16 cellular contexts compared by ENCODE assay signal in the genomic region with DNA sequence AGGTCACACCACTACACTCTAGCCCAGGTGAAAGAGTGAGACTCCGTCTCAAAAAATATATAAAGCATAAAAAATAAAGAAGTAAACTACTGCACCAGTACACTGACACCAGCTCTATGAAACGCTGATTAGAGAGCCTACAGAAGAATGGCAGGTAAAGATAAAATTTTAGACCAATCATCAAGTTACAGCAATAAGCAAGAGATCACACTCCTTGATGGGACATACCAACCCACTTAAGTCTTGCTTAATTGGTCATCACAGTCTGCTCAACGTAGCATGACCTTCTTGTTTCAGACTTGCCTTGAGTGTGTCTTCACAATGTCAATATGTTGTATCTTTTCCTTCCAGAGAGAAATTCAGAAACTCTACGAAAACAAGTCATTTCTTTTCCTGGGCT. TPM values are rescaled to one million over a fixed set of nuclear protein-coding genes. Genes with fewer than 3 reads are reported as not detected.
DNase-seq lines count a peak whose midpoint lies in the region; ATAC-seq and TF ChIP-seq lines count a peak whose summit lies in the region.
"Had no signal": no experiment of that assay in that cellular context is flagged by ENCODE, and none has a peak within 500 bp of the region (broad histone marks: within the 10 kb centered on the region; RNA-seq: fewer than 3 reads in every experiment).

No MANE protein-coding gene starts in this region.

- H3K27ac Mint-ChIP-seq in CD4-positive, alpha-beta T cell: peak overlapping the region; percentile 2
- peak overlapping the region; percentile 27 for H3K27ac Mint-ChIP-seq in stimulated activated effector memory CD8-positive, alpha-beta T cell treated with anti-CD3 and anti-CD28 coated beads, Interleukin-12 subunit alpha, Interleukin-12 subunit beta, amount 100 ng/mL, for 72 hours
- H3K27ac Mint-ChIP-seq: GM23338 had no signal

- H2BK120ac ChIP-seq in IMR-90 (ENCODE audit: low read depth, low read length): no peak overlapping the region

- no peak overlapping the region for H3K23ac ChIP-seq in IMR-90 (ENCODE audit: low read depth, low read length)

- no peak for ATAC-seq in CD4-positive, alpha-beta T cell (ENCODE audit: poor library complexity)
- ATAC-seq in IMR-90 (ENCODE audit: low read depth) (no peak), GM18502 (IDR thresholded peaks at IDR 0.05; ENCODE audit: poor library complexity, unreplicated experiment) (no peak)
- no peak for ATAC-seq in stimulated activated effector memory CD8-positive, alpha-beta T cell treated with anti-CD3 and anti-CD28 coated beads, Interleukin-12 subunit alpha, Interleukin-12 subunit beta, amount 100 ng/mL, for 72 hours
- ATAC-seq: A549, GM23338 had no signal

- peaks cover 15% of the 10 kb centered on the region for H3K36me3 ChIP-seq in IMR-90 (ENCODE audit: control insufficient read depth, insufficient read depth, low read length)

- H3K4me3 ChIP-seq in IMR-90 (ENCODE audit: insufficient read depth, low read depth, low read length): no peak overlapping the region
- H3K4me3 ChIP-seq: A549, GM23338 had no signal

- no peak overlapping the region for H3K4me3 Mint-ChIP-seq in CD4-positive, alpha-beta T cell
- no peak overlapping the region for H3K4me3 Mint-ChIP-seq in stimulated activated effector memory CD8-positive, alpha-beta T cell treated with anti-CD3 and anti-CD28 coated beads, Interleukin-12 subunit alpha, Interleukin-12 subunit beta, amount 100 ng/mL, for 72 hours
- H3K4me3 Mint-ChIP-seq: CD4-positive, alpha-beta memory T cell; GM23338 had no signal

- no peak for TF ChIP-seq RAD21 in IMR-90 (IDR thresholded peaks at IDR 0.05; ENCODE audit: low read length)

- POLR2A ChIA-PET in CD4-positive, alpha-beta T cell (lab: Charles Lee): interaction anchor here (1.0 kb wide), 1 partner anchor 12 kb away, joined by 3 read pairs; a partner anchor contains a TSS
- POLR2A ChIA-PET in IMR-90 (lab: Charles Lee; ENCODE audit: unreplicated experiment): no interaction called here

- H3K14ac ChIP-seq in IMR-90 (replicated peaks; ENCODE audit: low read depth, low read length): no peak overlapping the region

- DNase-seq in CD4-positive, alpha-beta T cell: no peak
- DNase-seq in IMR-90 (no peak), erythroblast (lab: John Stamatoyannopoulos, UW) (peak; percentile 4 to 20), A172 (ENCODE audit: low spot score) (no peak)
- DNase-seq in stimulated activated effector memory CD8-positive, alpha-beta T cell treated with anti-CD3 and anti-CD28 coated beads, Interleukin-12 subunit alpha, Interleukin-12 subunit beta, amount 100 ng/mL, for 72 hours (ENCODE audit: low spot score in 2 of 2): no peak
- DNase-seq: AML-193; CD4-positive, alpha-beta memory T cell; DMS153; DMS79; GDM1; HCEC 1CT had no signal

- TF ChIP-seq POLR2A in IMR-90 (IDR thresholded peaks at IDR 0.05; ENCODE audit: low read depth, low read length) (no peak), erythroblast (IDR thresholded peaks at IDR 0.05; ENCODE audit: low read length) (no peak)

- no peaks in the 10 kb centered on the region for H3K9me3 Mint-ChIP-seq in CD4-positive, alpha-beta T cell
- no peaks in the 10 kb centered on the region for H3K9me3 Mint-ChIP-seq in stimulated activated effector memory CD8-positive, alpha-beta T cell treated with anti-CD3 and anti-CD28 coated beads, Interleukin-12 subunit alpha, Interleukin-12 subunit beta, amount 100 ng/mL, for 72 hours
- H3K9me3 Mint-ChIP-seq: CD4-positive, alpha-beta memory T cell; GM23338 had no signal

- H2BK20ac ChIP-seq in IMR-90 (ENCODE audit: low read depth, low read length): no peak overlapping the region

- H3K4me1 ChIP-seq in IMR-90 (ENCODE audit: control insufficient read depth, insufficient read depth, low read length): peaks cover 3% of the 10 kb centered on the region
- H3K4me1 ChIP-seq: A549 had no signal

- peaks cover 0 to 16% of the 10 kb centered on the region in 2 experiments; a peak in 3 of 4 replicates for H3K79me1 ChIP-seq in IMR-90 (ENCODE audit: low read depth in 1 of 2, low read length in 2 of 2)

- dilution Hi-C loops in IMR-90 (cut with HindIII; ENCODE audit: low sequenced_read_pairs, unreplicated experiment): no loop called here

- TF ChIP-seq CTCF in CD4-positive, alpha-beta T cell (IDR thresholded peaks at IDR 0.05): no peak
- no peak for TF ChIP-seq CTCF in IMR-90 (conservative IDR thresholded peaks at IDR 0.05; ENCODE audit: low read depth, low read length)

- no peak overlapping the region for H3K4me2 ChIP-seq in IMR-90 (ENCODE audit: low read depth, low read length)
- H3K4me2 ChIP-seq: A549, GM23338 had no signal

- H3K4ac ChIP-seq in IMR-90 (ENCODE audit: low read depth, low read length): no peak overlapping the region

- H4K5ac ChIP-seq in IMR-90 (ENCODE audit: low read depth, low read length): no peak overlapping the region

- H3K36me3 Mint-ChIP-seq in CD4-positive, alpha-beta T cell (ENCODE audit: low read depth): peaks cover 40% of the 10 kb centered on the region
- H3K36me3 Mint-ChIP-seq in stimulated activated effector memory CD8-positive, alpha-beta T cell treated with anti-CD3 and anti-CD28 coated beads, Interleukin-12 subunit alpha, Interleukin-12 subunit beta, amount 100 ng/mL, for 72 hours: peaks cover 61% of the 10 kb centered on the region

- intact Hi-C loops in CD4-positive, alpha-beta T cell (cut with DNase I, micrococcal nuclease): no loop called here
- intact Hi-C loops in IMR-90 (cut with micrococcal nuclease): loop anchor here (5.0 kb wide), 1 partner anchor 44 kb away; a partner anchor contains a TSS

- in situ Hi-C loops in IMR-90 (cut with MboI; ENCODE audit: low sequenced_read_pairs): no loop called here

- no peak overlapping the region for H3K56ac ChIP-seq in IMR-90 (ENCODE audit: extremely low read depth, insufficient read depth, low read length)

- H2BK5ac ChIP-seq in IMR-90 (ENCODE audit: low read depth, low read length, poor library complexity, severe bottlenecking): no peak overlapping the region

- no peak overlapping the region for H4K91ac ChIP-seq in IMR-90 (ENCODE audit: insufficient read depth, low read depth, low read length)

- H3K27ac ChIP-seq in CD4-positive, alpha-beta T cell (ENCODE audit: low read depth, low read length): no peak overlapping the region
- no peak overlapping the region for H3K27ac ChIP-seq in IMR-90 (ENCODE audit: insufficient read depth, low read length)
- H3K27ac ChIP-seq: A549, C4-2B, HL-60 had no signal

- H3K18ac ChIP-seq in IMR-90 (ENCODE audit: low read depth, low read length): no peak overlapping the region

- no peaks in the 10 kb centered on the region for H3K4me1 Mint-ChIP-seq in CD4-positive, alpha-beta T cell (ENCODE audit: low read depth)
- no peaks in the 10 kb centered on the region for H3K4me1 Mint-ChIP-seq in stimulated activated effector memory CD8-positive, alpha-beta T cell treated with anti-CD3 and anti-CD28 coated beads, Interleukin-12 subunit alpha, Interleukin-12 subunit beta, amount 100 ng/mL, for 72 hours
- H3K4me1 Mint-ChIP-seq: CD4-positive, alpha-beta memory T cell; GM23338 had no signal

- no peaks in the 10 kb centered on the region for H3K27me3 ChIP-seq in CD4-positive, alpha-beta T cell (ENCODE audit: control insufficient read depth, insufficient read depth, low read length)
- H3K27me3 ChIP-seq in IMR-90 (ENCODE audit: control insufficient read depth, insufficient read depth, low read length): no peaks in the 10 kb centered on the region

- no peak overlapping the region for H2AFZ ChIP-seq in IMR-90 (replicated peaks; ENCODE audit: low read length, poor library complexity)
- H2AFZ ChIP-seq: GM23338 had no signal

- peaks cover 7% of the 10 kb centered on the region for H4K20me1 ChIP-seq in IMR-90 (ENCODE audit: insufficient read depth, low read length)

- no TSS peak for BruUV-seq in IMR-90 (replicated peaks; lab: Mats Ljungman, UMichigan)

- no peak overlapping the region for H4K8ac ChIP-seq in IMR-90 (ENCODE audit: low read depth in 2 of 2, low read length in 2 of 2)

- H2BK15ac ChIP-seq in IMR-90 (ENCODE audit: low read depth, low read length): no peak overlapping the region

- H3K27me3 Mint-ChIP-seq in CD4-positive, alpha-beta T cell: no peaks in the 10 kb centered on the region
- H3K27me3 Mint-ChIP-seq: CD4-positive, alpha-beta memory T cell had no signal

- H3K9me3 ChIP-seq in CD4-positive, alpha-beta T cell (ENCODE audit: control insufficient read depth, low read length): no peaks in the 10 kb centered on the region
- H3K9me3 ChIP-seq in IMR-90 (ENCODE audit: control insufficient read depth, insufficient read depth, low read length): no peaks in the 10 kb centered on the region
- H3K9me3 ChIP-seq: A549 had no signal

- H2AK9ac ChIP-seq in IMR-90 (replicated peaks; ENCODE audit: low read depth, low read length, poor library complexity): no peak overlapping the region

- H3K9me1 ChIP-seq in IMR-90 (ENCODE audit: insufficient read depth, low read length): peaks cover 14% of the 10 kb centered on the region

- WGBS in IMR-90 (ENCODE audit: extremely low coverage in 2 of 2, insufficient read length in 1 of 2), 2 experiments: 92% methylated on average over 2 of the region's 4 CpGs; no CpG with 5 or more reads in 1 of the 2 experiments

- CTCF ChIA-PET in CD4-positive, alpha-beta T cell (lab: Charles Lee): no interaction called here
- CTCF ChIA-PET in IMR-90 (lab: Yijun Ruan, JAX): interaction anchor here (0.6 kb wide), 1 partner anchor 17 kb away, joined by 7 read pairs; no protein-coding TSS in a partner anchor

- 0 out of 2 replicates have a peak overlapping the region, but pooled peaks have one; percentile 43 for H2AK5ac ChIP-seq in IMR-90 (ENCODE audit: low read depth, low read length)

- no peak overlapping the region for H3K9ac ChIP-seq in IMR-90 (ENCODE audit: low read depth, low read length)

RNA-seq across cellular contexts. Expression of a gene that starts 12.5 kb away (rescaled TPM):
- total RNA-seq in CD4-positive, alpha-beta T cell: 100 to 1,000 TPM; 198 to 206 TPM
- 105 and 108 TPM in 2 replicates for total RNA-seq in IMR-90 (2012; rRNA removed)
- 126 and 131 TPM in 2 replicates for polyA plus RNA-seq in IMR-90 (2012; rRNA removed)
- 88.5 and 95.3 TPM in 2 replicates for polyA plus RNA-seq in IMR-90 (2012; cell fraction: cytosol; rRNA removed)
- polyA plus RNA-seq in IMR-90 (2012; cell fraction: nucleus; rRNA removed; ENCODE audit: low replicate concordance): 126 and 190 TPM in 2 replicates
- 67.2 and 75.1 TPM in 2 replicates for total RNA-seq in A172 (2014; rRNA removed; shearing (Covaris generic))

RNA-seq across cellular contexts. Expression of a gene that starts 12.7 kb away (rescaled TPM):
- total RNA-seq in CD4-positive, alpha-beta T cell: 10 to 100 TPM; 25.3 to 29.0 TPM
- total RNA-seq in IMR-90 (2012; rRNA removed): 15.1 and 15.3 TPM in 2 replicates
- 28.3 and 28.8 TPM in 2 replicates for polyA plus RNA-seq in IMR-90 (2012; rRNA removed)
- 15.9 and 25.4 TPM in 2 replicates for polyA plus RNA-seq in IMR-90 (2012; cell fraction: cytosol; rRNA removed)
- polyA plus RNA-seq in IMR-90 (2012; cell fraction: nucleus; rRNA removed; ENCODE audit: low replicate concordance): 49.6 and 75.7 TPM in 2 replicates
- 22.6 and 28.1 TPM in 2 replicates for total RNA-seq in A172 (2014; rRNA removed; shearing (Covaris generic))

RNA-seq across cellular contexts. Expression of a gene that starts 26.7 kb away (rescaled TPM):
- total RNA-seq in CD4-positive, alpha-beta T cell: 1 to 10 TPM; 7.7 to 7.9 TPM
- total RNA-seq in IMR-90 (2012; rRNA removed): 3.0 and 3.6 TPM in 2 replicates
- 6.4 and 7.4 TPM in 2 replicates for polyA plus RNA-seq in IMR-90 (2012; rRNA removed)
- 4.4 and 5.8 TPM in 2 replicates for polyA plus RNA-seq in IMR-90 (2012; cell fraction: cytosol; rRNA removed)
- polyA plus RNA-seq in IMR-90 (2012; cell fraction: nucleus; rRNA removed; ENCODE audit: low replicate concordance): 5.1 and 8.0 TPM in 2 replicates
- total RNA-seq in A172 (2014; rRNA removed; shearing (Covaris generic)): 2.3 and 4.1 TPM in 2 replicates

RNA-seq across cellular contexts. Expression of a gene that starts 44.6 kb away (rescaled TPM):
- total RNA-seq in CD4-positive, alpha-beta T cell: 1 to 10 TPM; 1.0 to 1.8 TPM
- 27.2 and 29.4 TPM in 2 replicates for total RNA-seq in IMR-90 (2012; rRNA removed)
- 17.9 and 20.0 TPM in 2 replicates for polyA plus RNA-seq in IMR-90 (2012; rRNA removed)
- polyA plus RNA-seq in IMR-90 (2012; cell fraction: cytosol; rRNA removed): 3.7 and 6.5 TPM in 2 replicates
- polyA plus RNA-seq in IMR-90 (2012; cell fraction: nucleus; rRNA removed; ENCODE audit: low replicate concordance): 1.5 and 12.2 TPM in 2 replicates
- 25.4 and 34.5 TPM in 2 replicates for total RNA-seq in A172 (2014; rRNA removed; shearing (Covaris generic))

RNA-seq across cellular contexts. Expression of a gene that starts 44.8 kb away (rescaled TPM):
- total RNA-seq in CD4-positive, alpha-beta T cell: 10 to 100 TPM; 33.1 to 37.6 TPM
- 30.6 and 31.4 TPM in 2 replicates for total RNA-seq in IMR-90 (2012; rRNA removed)
- 20.2 and 22.1 TPM in 2 replicates for polyA plus RNA-seq in IMR-90 (2012; rRNA removed)
- polyA plus RNA-seq in IMR-90 (2012; cell fraction: cytosol; rRNA removed): 9.8 and 12.6 TPM in 2 replicates
- 46.8 and 55.0 TPM in 2 replicates for polyA plus RNA-seq in IMR-90 (2012; cell fraction: nucleus; rRNA removed; ENCODE audit: low replicate concordance)
- 12.1 and 16.8 TPM in 2 replicates for total RNA-seq in A172 (2014; rRNA removed; shearing (Covaris generic))

Comparison
In these comparisons a context has a peak if more than half of its experiments do, and no peak if none do; other contexts are left out.
1. DNase-seq: peak in erythroblast (2 of 2); none in CD4-positive, alpha-beta T cell (0 of 10), IMR-90 (single experiment), stimulated activated effector memory CD8-positive, alpha-beta T cell treated with anti-CD3 and anti-CD28 coated beads, Interleukin-12 subunit alpha, Interleukin-12 subunit beta, amount 100 ng/mL, for 72 hours (0 of 2) and A172 (single experiment).